Comparison of ENCODE assay signal across 17 cellular contexts in the genomic region with DNA sequence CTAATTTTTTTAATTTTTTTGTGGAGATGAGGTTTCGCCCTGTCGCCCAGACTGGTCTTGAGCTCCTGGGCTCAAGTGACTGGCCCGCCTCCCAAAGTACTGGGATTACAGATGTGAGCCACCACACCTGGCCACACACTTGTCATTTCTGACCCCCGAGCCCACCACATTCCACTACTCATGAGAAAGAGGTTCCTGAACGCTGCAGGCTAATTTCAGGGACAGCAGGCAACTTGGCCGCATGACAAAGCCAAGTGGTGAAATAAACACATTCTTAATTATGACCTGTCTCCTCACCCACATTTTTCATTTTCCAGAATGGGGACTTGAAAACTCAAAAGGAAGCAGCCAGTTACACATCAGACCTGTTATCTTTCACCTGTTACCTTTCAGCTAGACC.
DNase-seq lines count a peak whose midpoint lies in the region; ATAC-seq and TF ChIP-seq lines count a peak whose summit lies in the region.
"Had no signal": no experiment of that assay in that cellular context is flagged by ENCODE, and none has a peak within 500 bp of the region (broad histone marks: within the 10 kb centered on the region; RNA-seq: fewer than 3 reads in every experiment).

No MANE protein-coding gene starts in this region.

- H3K9ac ChIP-seq in HUES6 (ENCODE audit: low read length), result peak overlapping the region; percentile 58

- no peaks in the 10 kb centered on the region for H3K27me3 Mint-ChIP-seq in CD8-positive, alpha-beta T cell (ENCODE audit: low read depth)
- H3K27me3 Mint-ChIP-seq: B cell; CD4-positive, alpha-beta T cell had no signal

- TF ChIP-seq CTCF in body of pancreas (IDR thresholded peaks at IDR 0.05), result no peak
- no peak for TF ChIP-seq CTCF in CD8-positive, alpha-beta T cell (IDR thresholded peaks at IDR 0.05)

- H3K27ac ChIP-seq in HUES6 (ENCODE audit: low read depth, low read length), result peak overlapping the region; percentile 67; the same call in 1 of the 2 replicates
- peak overlapping the region in 3 of 4 donors; percentile 41 to 77 (median 55) for H3K27ac ChIP-seq in body of pancreas
- no peak overlapping the region for H3K27ac ChIP-seq in CD8-positive, alpha-beta T cell (ENCODE audit: low read depth, low read length)

- no peaks in the 10 kb centered on the region for H3K9me3 Mint-ChIP-seq in CD8-positive, alpha-beta T cell
- H3K9me3 Mint-ChIP-seq: CD4-positive, alpha-beta T cell had no signal

- WGBS in body of pancreas, 2 donors, result 67 to 75% methylated on average over 6 of the region's 6 CpGs

- H3K4me1 Mint-ChIP-seq in CD8-positive, alpha-beta T cell (ENCODE audit: low read depth), result no peaks in the 10 kb centered on the region

- H3K4me3 ChIP-seq in HUES6 (ENCODE audit: low read depth, low read length) (no peak overlapping the region), body of pancreas (no peak overlapping the region)
- no peak overlapping the region for H3K4me3 ChIP-seq in CD8-positive, alpha-beta T cell (ENCODE audit: low read depth, low read length)

- no peak overlapping the region for H3K27ac Mint-ChIP-seq in CD8-positive, alpha-beta T cell
- H3K27ac Mint-ChIP-seq: B cell; CD4-positive, alpha-beta T cell had no signal

- no peaks in the 10 kb centered on the region for H3K27me3 ChIP-seq in HUES6 (ENCODE audit: control insufficient read depth, insufficient read depth, low read length)
- no peaks in the 10 kb centered on the region for H3K27me3 ChIP-seq in body of pancreas
- H3K27me3 ChIP-seq in CD8-positive, alpha-beta T cell (ENCODE audit: insufficient read depth, low read length), result no peaks in the 10 kb centered on the region

- intact Hi-C loops in body of pancreas (cut with DNase I), result no loop called here
- intact Hi-C loops in CD8-positive, alpha-beta T cell (cut with DNase I, micrococcal nuclease), result no loop called here

- H3K4me3 Mint-ChIP-seq in CD8-positive, alpha-beta T cell, result no peak overlapping the region
- H3K4me3 Mint-ChIP-seq: B cell; CD4-positive, alpha-beta T cell had no signal

- H3K4me1 ChIP-seq in HUES6 (ENCODE audit: control insufficient read depth, insufficient read depth, low read length) (peaks cover 8% of the 10 kb centered on the region; the same call in 1 of the 2 replicates), body of pancreas (peaks cover 16% of the 10 kb centered on the region)
- H3K4me1 ChIP-seq in CD8-positive, alpha-beta T cell (ENCODE audit: insufficient read depth, low read length), result no peaks in the 10 kb centered on the region

- H3K36me3 ChIP-seq in HUES6 (ENCODE audit: control insufficient read depth, insufficient read depth, low read length), result peaks cover 87% of the 10 kb centered on the region
- H3K36me3 ChIP-seq in body of pancreas (replicated peaks in 1 of 2; ENCODE audit: insufficient read depth in 1 of 2, low read depth in 2 of 2), result peaks cover 0 to 9% of the 10 kb centered on the region in 2 donors
- H3K36me3 ChIP-seq in CD8-positive, alpha-beta T cell (ENCODE audit: insufficient read depth, low read length), result peaks cover 40% of the 10 kb centered on the region

- H3K36me3 Mint-ChIP-seq in CD8-positive, alpha-beta T cell, result peaks cover 87% of the 10 kb centered on the region

- DNase-seq in body of pancreas (peak in 1 of 4 donors; percentile 34), left kidney (ENCODE audit: low read depth, low spot score) (peak; percentile 36), Ammon's horn (ENCODE audit: low spot score) (no peak), 8988T (no peak), HuH-7 (ENCODE audit: low spot score) (no peak)
- peak; percentile 28 for DNase-seq in stimulated activated CD8-positive, alpha-beta memory T cell treated with anti-CD3 and anti-CD28 coated beads, Interleukin-4, amount 100 ng/mL, for 48 hours
- no peak for DNase-seq in CD8-positive, alpha-beta T cell
- DNase-seq: CD4-positive, alpha-beta T cell; DMS79; GDM1; NCI-H2107; NCI-H446 treated with DMSO at 0.1 percent for 48 hours; NCI-H774; SHP77 treated with DMSO at 0.1 percent for 48 hours had no signal

- H3K9me3 ChIP-seq in HUES6 (ENCODE audit: control insufficient read depth, insufficient read depth, low read depth, low read length) (no peaks in the 10 kb centered on the region), body of pancreas (no peaks in the 10 kb centered on the region)
- no peaks in the 10 kb centered on the region for H3K9me3 ChIP-seq in CD8-positive, alpha-beta T cell (ENCODE audit: low read length)

- CTCF ChIA-PET in CD8-positive, alpha-beta T cell (lab: Charles Lee), result interaction anchor here (0.6 to 0.7 kb wide), 3 partner anchors 9 to 340 kb away, joined by 3 to 4 read pairs (median 3); no protein-coding TSS in a partner anchor

- no peak for ATAC-seq in body of pancreas
- ATAC-seq in CD8-positive, alpha-beta T cell, result no peak
- ATAC-seq: HCT116 had no signal

- POLR2A ChIA-PET in CD8-positive, alpha-beta T cell (lab: Charles Lee), result interaction anchor here (0.6 kb wide), 1 partner anchor 25 kb away, joined by 4 read pairs; no protein-coding TSS in a partner anchor

- no peak for TF ChIP-seq POLR2A in body of pancreas (IDR thresholded peaks at IDR 0.05)

Comparison
In these comparisons a context has a peak if more than half of its experiments do, and no peak if none do; other contexts are left out.
1. DNase-seq: peak in left kidney (single experiment) and stimulated activated CD8-positive, alpha-beta memory T cell treated with anti-CD3 and anti-CD28 coated beads, Interleukin-4, amount 100 ng/mL, for 48 hours (single experiment); none in Ammon's horn (single experiment), 8988T (single experiment), CD8-positive, alpha-beta T cell (0 of 7) and HuH-7 (single experiment).